In genomic region chr2:44771510-44771909, GRCh38 we compare ENCODE assay signal across 25 cellular contexts.
"Had no signal": no experiment of that assay in that cellular context is flagged by ENCODE, and none has a peak within 500 bp of the region (broad histone marks: within the 10 kb centered on the region; RNA-seq: fewer than 3 reads in every experiment).

No MANE protein-coding gene starts in this region.

- H3K9ac ChIP-seq: SK-N-SH had no signal

- ATAC-seq: activated CD4-positive, alpha-beta T cell treated with anti-CD3 and anti-CD28 coated beads for 36 hours; activated T-helper 17 cell treated with anti-CD3 and anti-CD28 coated beads, Interleukin-2, amount 50 U/mL, for 72 hours had no signal

- H3K27ac ChIP-seq: Peyer's patch, RWPE1, VCaP had no signal

- FAIRE-seq: colon had no signal

- H3K4me2 ChIP-seq: SK-N-SH had no signal

- H3K36me3 ChIP-seq: MG63, Peyer's patch, SJCRH30 had no signal

- H3K4me3 ChIP-seq: MG63, Peyer's patch, SJCRH30 had no signal

- H3K27me3 ChIP-seq: MG63, Peyer's patch, SJCRH30 had no signal

- DNase-seq: activated CD4-positive, alpha-beta memory T cell treated with anti-CD3 and anti-CD28 coated beads, Interleukin-2, amount 10 ng/mL, durations not matched to agents 7 days and 5 days; activated CD4-positive, alpha-beta T cell treated with anti-CD3 and anti-CD28 coated beads for 36 hours; activated CD4-positive, alpha-beta T cell treated with anti-CD3 and anti-CD28 coated beads, Interleukin-2, amount 50 U/mL, for 1 hour; activated gamma-delta T cell; activated naive CD4-positive, alpha-beta T cell treated with anti-CD3 and anti-CD28 coated beads, Interleukin-2, amount 10 ng/mL, durations not matched to agents 7 days and 5 days; activated naive CD8-positive, alpha-beta T cell treated with anti-CD3 and anti-CD28 coated beads for 36 hours; activated T-cell treated with anti-CD3 and anti-CD28 coated beads for 4 hours; activated T-cell treated with anti-CD3 and anti-CD28 coated beads, Interleukin-2, amount 50 U/mL, for 48 hours; anterior cingulate cortex; cerebellar nuclear complex; MG63; MV-4-11; NCI-H1694 treated with DMSO at 0.1 percent for 48 hours; NCI-H2029 treated with DMSO at 0.1 percent for 48 hours; NCI-H510A; NCI-H526 treated with DMSO at 0.1 percent for 48 hours; Peyer's patch; Right ventricle myocardium superior; SJCRH30; SK-N-SH; T-helper 1 cell had no signal

- H3K9me3 ChIP-seq: MG63, Peyer's patch, SJCRH30, SK-N-SH had no signal

- H3K4me1 ChIP-seq: Peyer's patch had no signal
